In genomic region chr1:201982923-201983805, GRCh38 we compare ENCODE assay signal across 8 cellular contexts. TPM values are rescaled to one million over a fixed set of nuclear protein-coding genes. Genes with fewer than 3 reads are reported as not detected.
DNase-seq lines count a peak whose midpoint lies in the region; ATAC-seq, FAIRE-seq and TF ChIP-seq lines count a peak whose summit lies in the region.

No MANE protein-coding gene starts in this region.

- H3K4me1 ChIP-seq in stomach, result peaks cover 9 to 33% (median 26%) of the 10 kb centered on the region in 4 donors

- peak overlapping the region; percentile 84 for H3K4me3 ChIP-seq in fibroblast of mammary gland (ENCODE audit: control insufficient read depth, low read depth, low read length)
- peak overlapping the region; percentile 69 to 97 (median 94) for H3K4me3 ChIP-seq in stomach

- H3K27me3 Mint-ChIP-seq in natural killer cell (ENCODE audit: low read depth in 2 of 2), result no peaks in the 10 kb centered on the region

- TF ChIP-seq EP300 in stomach (IDR thresholded peaks at IDR 0.05), result no peak

- H3K9me3 Mint-ChIP-seq in natural killer cell, result no peaks in the 10 kb centered on the region

- H3K27me3 ChIP-seq in stomach, result no peaks in the 10 kb centered on the region

- TF ChIP-seq CTCF in fibroblast of mammary gland (conservative IDR thresholded peaks at IDR 0.05; ENCODE audit: control insufficient read depth, insufficient read depth, low read depth, low read length) (peak; percentile 2), natural killer cell (IDR thresholded peaks at IDR 0.05) (no peak), stomach (IDR thresholded peaks at IDR 0.05) (peak in 1 of 7 experiments; percentile 6)

- H3K4me3 Mint-ChIP-seq in natural killer cell, result peak overlapping the region; percentile 95

- H3K9me3 ChIP-seq in stomach, result no peaks in the 10 kb centered on the region

- peak; percentile 51 for ATAC-seq in GM21381 (IDR thresholded peaks at IDR 0.05; ENCODE audit: unreplicated experiment)
- ATAC-seq in natural killer cell, result peak; percentile 64 to 76 (median 64)

- H3K36me3 Mint-ChIP-seq in natural killer cell, result no peaks in the 10 kb centered on the region

- TF ChIP-seq POLR2A in stomach (IDR thresholded peaks at IDR 0.05), result no peak

- peak overlapping the region; percentile 76 to 95 for H3K27ac Mint-ChIP-seq in natural killer cell

- peaks cover 23 to 28% of the 10 kb centered on the region in 2 donors for H3K4me1 Mint-ChIP-seq in natural killer cell

- H3K27ac ChIP-seq in stomach, result peak overlapping the region; percentile 87 to 97 (median 93)

- DNase-seq in DMS114 treated with DMSO at 0.1 percent for 48 hours (lab: John Stamatoyannopoulos, UW; ENCODE audit: unreplicated experiment), result peak; percentile 58
- DNase-seq in HT1080 (ENCODE audit: low read depth), result peak; percentile 79
- peak; percentile 76 for DNase-seq in RCC 7860 (ENCODE audit: low spot score)
- peak; percentile 32 to 45 for DNase-seq in activated T-helper 1 cell treated with anti-CD3 and anti-CD28 coated beads, Interleukin-2, amount 50 U/mL, for 16 hours (ENCODE audit: low read depth in 1 of 2, low spot score in 1 of 2)
- peak; percentile 79 for DNase-seq in fibroblast of mammary gland (ENCODE audit: low read depth)
- peak; percentile 38 for DNase-seq in natural killer cell
- peak; percentile 74 for DNase-seq in stomach

- H3K36me3 ChIP-seq in stomach, result peaks cover 0 to 5% (median 0%) of the 10 kb centered on the region in 4 donors

- peak; percentile 71 for FAIRE-seq in RCC 7860 (lab: Jason Lieb, UNC)

- intact Hi-C loops in natural killer cell (cut with micrococcal nuclease) (no loop called here), stomach (cut with DNase I; ENCODE audit: low total_unique reads) (no loop called here)

- 1 to 2% (median 2%) methylated on average over 35 to 53 of the region's 53 CpGs for WGBS in stomach, 5 donors

RNA-seq across cellular contexts. Expression of gene RNPEP, which starts 0.7 kb away (rescaled TPM):
- 56.7 and 70.8 TPM in 2 replicates for total RNA-seq in HT1080 (2014; rRNA removed; shearing (Covaris generic))
- polyA plus RNA-seq in HT1080 (2015; cell fraction: cytosol; rRNA removed), result 102 and 104 TPM in 2 replicates
- 112 and 126 TPM in 2 replicates for polyA plus RNA-seq in HT1080 (2015; cell fraction: nucleus; rRNA removed)
- total RNA-seq in natural killer cell, result 10 to 100 TPM; 46.1 to 50.2 (median 47.9) TPM
- total RNA-seq in stomach, result 100 to 1,000 TPM in 3 of 5 donors, 10 to 100 TPM in 2; 23.3 to 900 (median 102) TPM
- polyA plus RNA-seq in stomach, result 10 to 100 TPM; 31.6 to 38.6 (median 37.6) TPM

RNA-seq across cellular contexts. Expression of gene ELF3, which starts 27.2 kb away (rescaled TPM):
- not detected in 2 replicates for total RNA-seq in HT1080 (2014; rRNA removed; shearing (Covaris generic))
- polyA plus RNA-seq in HT1080 (2015; cell fraction: cytosol; rRNA removed), result not detected in 2 replicates
- not detected in 2 replicates for polyA plus RNA-seq in HT1080 (2015; cell fraction: nucleus; rRNA removed)
- total RNA-seq in natural killer cell (1 to 10 TPM; 1.0 to 3.0 (median 2.0) TPM), stomach (1,000 to 10,000 TPM in 1 of 5 donors, 100 to 1,000 TPM in 4; 174 to 1,083 (median 289) TPM)
- 100 to 1,000 TPM; 146 to 253 (median 242) TPM for polyA plus RNA-seq in stomach

RNA-seq across cellular contexts. Expression of gene TIMM17A, which starts 27.9 kb away (rescaled TPM):
- total RNA-seq in HT1080 (2014; rRNA removed; shearing (Covaris generic)), result 99.3 and 101 TPM in 2 replicates
- 72.9 and 77.2 TPM in 2 replicates for polyA plus RNA-seq in HT1080 (2015; cell fraction: cytosol; rRNA removed)
- 58.3 and 66.5 TPM in 2 replicates for polyA plus RNA-seq in HT1080 (2015; cell fraction: nucleus; rRNA removed)
- 10 to 100 TPM; 48.7 to 53.9 (median 51.8) TPM for total RNA-seq in natural killer cell
- 10 to 100 TPM in 2 of 5 donors, 1 to 10 TPM in 3; 3.2 to 47.0 (median 7.1) TPM for total RNA-seq in stomach
- 10 to 100 TPM; 26.1 to 48.8 (median 37.4) TPM for polyA plus RNA-seq in stomach

RNA-seq across cellular contexts. Expression of gene LMOD1, which starts 36.8 kb away (rescaled TPM):
- total RNA-seq in HT1080 (2014; rRNA removed; shearing (Covaris generic)), result not detected in 2 replicates
- polyA plus RNA-seq in HT1080 (2015; cell fraction: cytosol; rRNA removed), result 0.03 TPM in 1 of 2 replicates, not detected in the other
- not detected in 2 replicates for polyA plus RNA-seq in HT1080 (2015; cell fraction: nucleus; rRNA removed)
- total RNA-seq in natural killer cell (not detected), stomach (100 to 1,000 TPM in 3 of 5 donors, 10 to 100 TPM in 2; 27.5 to 420 (median 102) TPM)
- 100 to 1,000 TPM in 1 of 3 donors, 10 to 100 TPM in 2; 19.6 to 117 (median 22.9) TPM for polyA plus RNA-seq in stomach

Comparison
In these comparisons a context has a peak if more than half of its experiments do, and no peak if none do; other contexts are left out.
1. Peak in every context shown above with its lines: DNase-seq, ATAC-seq, H3K4me3 ChIP-seq and H3K27ac ChIP-seq.
2. RNA of gene ELF3, which starts 27.2 kb away (total RNA-seq): 174 to 1,083 TPM in stomach; 1.0 to 3.0 TPM in natural killer cell and not detected in HT1080; every median in the first group is over 10 times any median in the second.